ENCODE assay signal across 7 cellular contexts in the genomic region with DNA sequence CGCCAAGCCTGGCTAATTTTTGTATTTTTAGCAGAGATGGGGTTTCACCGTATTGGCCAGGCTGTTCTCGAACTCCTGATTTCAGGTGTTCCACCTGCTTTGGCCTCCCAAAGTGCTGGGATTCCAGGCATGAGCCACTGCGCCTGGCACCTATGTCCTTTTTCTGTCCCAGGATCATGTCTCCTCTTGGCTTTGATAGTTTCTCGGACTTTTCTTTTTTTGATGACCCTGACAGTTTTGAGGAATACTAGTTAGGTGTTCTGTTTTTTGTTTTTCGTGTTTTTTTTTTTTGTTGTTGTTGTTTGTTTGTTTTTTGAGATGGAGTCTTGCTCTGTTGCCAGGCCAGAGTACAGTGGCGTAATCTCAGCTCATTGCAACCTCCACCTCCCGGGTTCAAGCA. TPM values are rescaled to one million over a fixed set of nuclear protein-coding genes. Genes with fewer than 3 reads are reported as not detected.
DNase-seq lines count a peak whose midpoint lies in the region; ATAC-seq, FAIRE-seq and TF ChIP-seq lines count a peak whose summit lies in the region.
"Not testable (repeated sequence)": the region's sequence is repeated elsewhere in the genome, so short reads cannot be mapped to it uniquely, and the experiment has no call there.

No MANE protein-coding gene starts in this region.

- not testable (repeated sequence) for H3K27me3 Mint-ChIP-seq in T-helper 17 cell; chondrocyte (ENCODE audit: low read depth); nephron progenitor cell (ENCODE audit: low read depth, poor library complexity); progenitor cell of endocrine pancreas; stimulated activated memory B cell treated with anti-CD40 and anti-IgM and Interleukin-4, amounts not matched to agents 10 μg/mL and 1 μg/mL and 100 μg/mL, for 72 hours

- H3K9ac ChIP-seq in BLaER1 treated with 17β-estradiol and CSF1 and Interleukin-3, amounts not matched to agents 10 nM and 100 nM; kidney (ENCODE audit: low read length in 2 of 2): not testable (repeated sequence)

- H3K4me1 Mint-ChIP-seq in T-helper 17 cell (peaks cover 14% of the 10 kb centered on the region), chondrocyte (ENCODE audit: low read depth) (peaks cover 13% of the 10 kb centered on the region), nephron progenitor cell (peaks cover 58% of the 10 kb centered on the region), progenitor cell of endocrine pancreas (ENCODE audit: low read depth) (peaks cover 14% of the 10 kb centered on the region)
- H3K4me1 Mint-ChIP-seq in stimulated activated memory B cell treated with anti-CD40 and anti-IgM and Interleukin-4, amounts not matched to agents 10 μg/mL and 1 μg/mL and 100 μg/mL, for 72 hours: peaks cover 52% of the 10 kb centered on the region

- peaks cover 40 to 74% (median 59%) of the 10 kb centered on the region in 10 experiments for H3K4me1 ChIP-seq in BLaER1 treated with 17β-estradiol and CSF1 and Interleukin-3, amounts not matched to agents 10 nM and 100 nM
- not testable (repeated sequence) for H3K4me1 ChIP-seq in kidney (ENCODE audit: control insufficient read depth in 1 of 2, insufficient read depth in 1 of 2, low read depth in 1 of 2, low read length in 2 of 2)

- H3K27ac ChIP-seq in BLaER1 treated with 17β-estradiol and CSF1 and Interleukin-3, amounts not matched to agents 10 nM and 100 nM; kidney (ENCODE audit: low read depth in 2 of 2, low read length in 2 of 2): not testable (repeated sequence)

- not testable (repeated sequence) for H3K36me3 Mint-ChIP-seq in T-helper 17 cell (ENCODE audit: low read depth); chondrocyte (ENCODE audit: low read depth); nephron progenitor cell (ENCODE audit: low read depth); progenitor cell of endocrine pancreas (ENCODE audit: insufficient read depth); stimulated activated memory B cell treated with anti-CD40 and anti-IgM and Interleukin-4, amounts not matched to agents 10 μg/mL and 1 μg/mL and 100 μg/mL, for 72 hours

- FAIRE-seq in kidney (lab: Jason Lieb, UNC): not testable (repeated sequence)

- peak overlapping the region in 7 of 11 experiments; percentile 85 to 97 (median 90); a peak in 10 of 22 replicates for H3K4me2 ChIP-seq in BLaER1 treated with 17β-estradiol and CSF1 and Interleukin-3, amounts not matched to agents 10 nM and 100 nM

- H3K27ac Mint-ChIP-seq in T-helper 17 cell (peak overlapping the region; percentile 16), nephron progenitor cell (peak overlapping the region; percentile 39), progenitor cell of endocrine pancreas (peak overlapping the region; percentile 33)
- not testable (repeated sequence) for H3K27ac Mint-ChIP-seq in chondrocyte (ENCODE audit: unreplicated experiment)
- H3K27ac Mint-ChIP-seq in stimulated activated memory B cell treated with anti-CD40 and anti-IgM and Interleukin-4, amounts not matched to agents 10 μg/mL and 1 μg/mL and 100 μg/mL, for 72 hours: peak overlapping the region; percentile 55

- intact Hi-C loops in kidney (cut with DNase I): not testable (repeated sequence)

- H3K36me3 ChIP-seq in BLaER1 treated with 17β-estradiol and CSF1 and Interleukin-3, amounts not matched to agents 10 nM and 100 nM; kidney (ENCODE audit: control insufficient read depth in 1 of 2, insufficient read depth in 2 of 2, low read length in 2 of 2): not testable (repeated sequence)

- not testable (repeated sequence) for H3K9me3 Mint-ChIP-seq in chondrocyte (ENCODE audit: low read depth); nephron progenitor cell; progenitor cell of endocrine pancreas (ENCODE audit: low read depth); stimulated activated memory B cell treated with anti-CD40 and anti-IgM and Interleukin-4, amounts not matched to agents 10 μg/mL and 1 μg/mL and 100 μg/mL, for 72 hours

- H3K9me3 ChIP-seq in BLaER1 treated with 17β-estradiol and CSF1 and Interleukin-3, amounts not matched to agents 10 nM and 100 nM (replicated peaks in 1 of 11); T-helper 17 cell (ENCODE audit: control insufficient read depth, low read length, poor library complexity, severe bottlenecking); kidney (ENCODE audit: control insufficient read depth in 1 of 2, low read length in 2 of 2): not testable (repeated sequence)

- H3K27me3 ChIP-seq in BLaER1 treated with 17β-estradiol and CSF1 and Interleukin-3, amounts not matched to agents 10 nM and 100 nM: not testable (repeated sequence)

- ATAC-seq in T-helper 17 cell; stimulated activated memory B cell treated with anti-CD40 and anti-IgM and Interleukin-4, amounts not matched to agents 10 μg/mL and 1 μg/mL and 100 μg/mL, for 72 hours: not testable (repeated sequence)

- H3K4me3 Mint-ChIP-seq in T-helper 17 cell; chondrocyte (ENCODE audit: unreplicated experiment); nephron progenitor cell; progenitor cell of endocrine pancreas (ENCODE audit: low read depth); stimulated activated memory B cell treated with anti-CD40 and anti-IgM and Interleukin-4, amounts not matched to agents 10 μg/mL and 1 μg/mL and 100 μg/mL, for 72 hours: not testable (repeated sequence)

- H3K4me3 ChIP-seq in BLaER1 treated with 17β-estradiol and CSF1 and Interleukin-3, amounts not matched to agents 10 nM and 100 nM; kidney (ENCODE audit: low read length in 2 of 2): not testable (repeated sequence)

- H4K20me1 ChIP-seq in BLaER1 treated with 17β-estradiol and CSF1 and Interleukin-3, amounts not matched to agents 10 nM and 100 nM: not testable (repeated sequence)

- not testable (repeated sequence) for DNase-seq in T-helper 17 cell; nephron progenitor cell; progenitor cell of endocrine pancreas (ENCODE audit: low spot score, unreplicated experiment)
- DNase-seq in chondrocyte (ENCODE audit: low spot score) (peak; percentile 25), kidney (peak; percentile 52)

- not testable (repeated sequence) for TF ChIP-seq CTCF in chondrocyte (IDR thresholded peaks at IDR 0.05); kidney (IDR thresholded peaks at IDR 0.05; ENCODE audit: borderline replicate concordance, extremely low read depth, insufficient read depth); nephron progenitor cell (IDR thresholded peaks at IDR 0.05); progenitor cell of endocrine pancreas (IDR thresholded peaks at IDR 0.05; ENCODE audit: unreplicated experiment)

RNA-seq across cellular contexts. Expression of a gene that starts 7.6 kb away (rescaled TPM):
- 10 to 100 TPM in 1 of 2 donors, 1 to 10 TPM in 1; 6.2 to 22.8 TPM for total RNA-seq in T-helper 17 cell
- 16.0 to 25.7 TPM (median 25.1 TPM) in 3 replicates for total RNA-seq in chondrocyte
- total RNA-seq in kidney: 70.0 TPM
- polyA plus RNA-seq in kidney (ENCODE audit: insufficient read depth, low read depth, low replicate concordance): 28.5 TPM
- total RNA-seq in progenitor cell of endocrine pancreas: 126 and 128 TPM in 2 replicates

RNA-seq across cellular contexts. Expression of a gene that starts 48.9 kb away (rescaled TPM):
- 1 to 10 TPM; 3.6 to 4.9 TPM for total RNA-seq in T-helper 17 cell
- total RNA-seq in chondrocyte: 30.9 to 34.1 TPM (median 32.5 TPM) in 3 replicates
- total RNA-seq in kidney: 45.7 TPM
- polyA plus RNA-seq in kidney (ENCODE audit: insufficient read depth, low read depth, low replicate concordance): 93.3 TPM
- 39.4 and 41.2 TPM in 2 replicates for total RNA-seq in progenitor cell of endocrine pancreas
